In genomic region chr6:139308284-139308916, GRCh38 we compare ENCODE assay signal across 11 cellular contexts. TPM values are rescaled to one million over a fixed set of nuclear protein-coding genes. Genes with fewer than 3 reads are reported as not detected.
DNase-seq lines count a peak whose midpoint lies in the region; ATAC-seq and TF ChIP-seq lines count a peak whose summit lies in the region.
"Had no signal": no experiment of that assay in that cellular context is flagged by ENCODE, and none has a peak within 500 bp of the region (broad histone marks: within the 10 kb centered on the region; RNA-seq: fewer than 3 reads in every experiment).

No MANE protein-coding gene starts in this region.

- H3K9me3 ChIP-seq in IMR-90 (ENCODE audit: control insufficient read depth, insufficient read depth, low read length) = no peaks in the 10 kb centered on the region
- H3K9me3 ChIP-seq: psoas muscle had no signal

- no peak for TF ChIP-seq RAD21 in IMR-90 (IDR thresholded peaks at IDR 0.05; ENCODE audit: low read length)

- peaks cover 3% of the 10 kb centered on the region; the same call in 1 of the 2 replicates for H3K9me1 ChIP-seq in IMR-90 (ENCODE audit: insufficient read depth, low read length)

- no peak overlapping the region for H3K4me2 ChIP-seq in IMR-90 (ENCODE audit: low read depth, low read length)

- H3K79me1 ChIP-seq in IMR-90 (ENCODE audit: low read depth in 1 of 2, low read length in 2 of 2) = no peaks in the 10 kb centered on the region

- POLR2A ChIA-PET in IMR-90 (lab: Charles Lee; ENCODE audit: unreplicated experiment) = no interaction called here

- H2BK20ac ChIP-seq in IMR-90 (ENCODE audit: low read depth, low read length) = peak overlapping the region; percentile 66; the same call in 1 of the 2 replicates

- DNase-seq in IMR-90 (peak; percentile 55), left colon (no peak), D341Med (ENCODE audit: low spot score) (no peak), GF-D8 (lab: John Stamatoyannopoulos, UW) (no peak)
- DNase-seq in stimulated activated CD4-positive, alpha-beta T cell treated with anti-CD3 and anti-CD28 coated beads, Interleukin-15, amount 100 ng/mL, for 24 hours = no peak
- DNase-seq: anterior cingulate cortex, hippocampal formation, psoas muscle had no signal

- H3K27me3 ChIP-seq in IMR-90 (ENCODE audit: control insufficient read depth, insufficient read depth, low read length) = no peaks in the 10 kb centered on the region

- H2AFZ ChIP-seq in IMR-90 (replicated peaks; ENCODE audit: low read length, poor library complexity) = no peak overlapping the region

- TF ChIP-seq POLR2A in IMR-90 (IDR thresholded peaks at IDR 0.05; ENCODE audit: low read depth, low read length) = no peak

- no peak overlapping the region for H3K56ac ChIP-seq in IMR-90 (ENCODE audit: extremely low read depth, insufficient read depth, low read length)

- no peaks in the 10 kb centered on the region for H3K36me3 ChIP-seq in IMR-90 (ENCODE audit: control insufficient read depth, insufficient read depth, low read length)

- H2BK15ac ChIP-seq in IMR-90 (ENCODE audit: low read depth, low read length) = peak overlapping the region; percentile 70; the same call in 2 of the 3 replicates

- peak overlapping the region; percentile 64 for H2BK120ac ChIP-seq in IMR-90 (ENCODE audit: low read depth, low read length)

- no peak for TF ChIP-seq CTCF in IMR-90 (conservative IDR thresholded peaks at IDR 0.05; ENCODE audit: low read depth, low read length)

- peaks cover 2% of the 10 kb centered on the region; the same call in 1 of the 2 replicates for H3K4me1 ChIP-seq in IMR-90 (ENCODE audit: control insufficient read depth, insufficient read depth, low read length)
- H3K4me1 ChIP-seq: psoas muscle had no signal

- peak; percentile 76 for ATAC-seq in GM18499 (IDR thresholded peaks at IDR 0.05; ENCODE audit: insufficient read depth, unreplicated experiment)
- ATAC-seq in GM21576 (IDR thresholded peaks at IDR 0.05; ENCODE audit: unreplicated experiment) = peak; percentile 68
- peak; percentile 21; the same call in 1 of the 2 replicates for ATAC-seq in IMR-90 (ENCODE audit: low read depth)
- ATAC-seq in left colon = peak; percentile 98
- ATAC-seq in HG02970 (IDR thresholded peaks at IDR 0.05; ENCODE audit: low FRiP score, unreplicated experiment) = no peak
- ATAC-seq: psoas muscle had no signal

- dilution Hi-C loops in IMR-90 (cut with HindIII; ENCODE audit: low sequenced_read_pairs, unreplicated experiment) = no loop called here

- peak overlapping the region; percentile 22; the same call in 1 of the 2 replicates for H3K23ac ChIP-seq in IMR-90 (ENCODE audit: low read depth, low read length)

- no peak overlapping the region for H4K91ac ChIP-seq in IMR-90 (ENCODE audit: insufficient read depth, low read depth, low read length)

- CTCF ChIA-PET in IMR-90 (lab: Yijun Ruan, JAX) = no interaction called here

- H2BK5ac ChIP-seq in IMR-90 (ENCODE audit: low read depth, low read length, poor library complexity, severe bottlenecking) = peak overlapping the region; percentile 11

- peak overlapping the region; percentile 63; the same call in 1 of the 2 replicates for H3K14ac ChIP-seq in IMR-90 (replicated peaks; ENCODE audit: low read depth, low read length)

- no CpG with 5 or more reads among the region's 5 CpGs for WGBS in IMR-90 (ENCODE audit: extremely low coverage in 2 of 2, insufficient read length in 1 of 2), 2 experiments

- H4K8ac ChIP-seq in IMR-90 (ENCODE audit: low read depth in 2 of 2, low read length in 2 of 2) = peak overlapping the region in 1 of 2 experiments; percentile 48; a peak in 2 of 4 replicates

- intact Hi-C loops in IMR-90 (cut with micrococcal nuclease) = no loop called here
- intact Hi-C loops in left colon (cut with DNase I, micrococcal nuclease) = no loop called here

- BruUV-seq in IMR-90 (replicated peaks; lab: Mats Ljungman, UMichigan) = no TSS peak

- no peak overlapping the region for H3K4me3 ChIP-seq in IMR-90 (ENCODE audit: insufficient read depth, low read depth, low read length)
- H3K4me3 ChIP-seq: psoas muscle had no signal

- no peak overlapping the region for H3K18ac ChIP-seq in IMR-90 (ENCODE audit: low read depth, low read length)

- H3K9ac ChIP-seq in IMR-90 (ENCODE audit: low read depth, low read length) = no peak overlapping the region

- H2AK5ac ChIP-seq in IMR-90 (ENCODE audit: low read depth, low read length) = peak overlapping the region; percentile 58

- H3K4ac ChIP-seq in IMR-90 (ENCODE audit: low read depth, low read length) = peak overlapping the region; percentile 22; the same call in 1 of the 2 replicates

- H2AK9ac ChIP-seq in IMR-90 (replicated peaks; ENCODE audit: low read depth, low read length, poor library complexity) = no peak overlapping the region

- H3K27ac ChIP-seq in IMR-90 (ENCODE audit: insufficient read depth, low read length) = no peak overlapping the region
- H3K27ac ChIP-seq: psoas muscle had no signal

- in situ Hi-C loops in IMR-90 (cut with MboI; ENCODE audit: low sequenced_read_pairs) = no loop called here

- H4K5ac ChIP-seq in IMR-90 (ENCODE audit: low read depth, low read length) = no peak overlapping the region

- H4K20me1 ChIP-seq in IMR-90 (ENCODE audit: insufficient read depth, low read length) = no peaks in the 10 kb centered on the region

TF ChIP-seq in IMR-90, 13 proteins besides CTCF, POLR2A, EP300 and RAD21:
- no peak for TF ChIP-seq BHLHE40 (IDR thresholded peaks at IDR 0.05; ENCODE audit: low read depth, low read length)
- no peak for TF ChIP-seq CEBPB (IDR thresholded peaks at IDR 0.05; ENCODE audit: low read depth, low read length)
- TF ChIP-seq MAFK (IDR thresholded peaks at IDR 0.05; ENCODE audit: low read depth, low read length) = no peak
- TF ChIP-seq SMC3 (IDR thresholded peaks at IDR 0.05; ENCODE audit: low read depth, low read length) = no peak
- no peak for TF ChIP-seq MXI1 (IDR thresholded peaks at IDR 0.05; ENCODE audit: borderline replicate concordance, low read depth, low read length)
- no peak for TF ChIP-seq RFX5 (IDR thresholded peaks at IDR 0.05; ENCODE audit: low read depth, low read length)
- no peak for TF ChIP-seq NFE2L2 (IDR thresholded peaks at IDR 0.05; ENCODE audit: low read depth, low read length)
- no peak for TF ChIP-seq CHD1 (IDR thresholded peaks at IDR 0.05; ENCODE audit: low read depth, low read length)
- TF ChIP-seq ELK1 (IDR thresholded peaks at IDR 0.05; ENCODE audit: borderline replicate concordance, low read depth, low read length) = no peak
- no peak for TF ChIP-seq FOS (IDR thresholded peaks at IDR 0.05; ENCODE audit: low read depth, low read length)
- TF ChIP-seq RCOR1 (IDR thresholded peaks at IDR 0.05; ENCODE audit: insufficient replicate concordance, low read length) = no peak
- TF ChIP-seq, protein P1, sequence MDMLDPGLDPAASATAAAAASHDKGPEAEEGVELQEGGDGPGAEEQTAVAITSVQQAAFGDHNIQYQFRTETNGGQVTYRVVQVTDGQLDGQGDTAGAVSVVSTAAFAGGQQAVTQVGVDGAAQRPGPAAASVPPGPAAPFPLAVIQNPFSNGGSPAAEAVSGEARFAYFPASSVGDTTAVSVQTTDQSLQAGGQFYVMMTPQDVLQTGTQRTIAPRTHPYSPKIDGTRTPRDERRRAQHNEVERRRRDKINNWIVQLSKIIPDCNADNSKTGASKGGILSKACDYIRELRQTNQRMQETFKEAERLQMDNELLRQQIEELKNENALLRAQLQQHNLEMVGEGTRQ (IDR thresholded peaks at IDR 0.05; ENCODE audit: low read depth, low read length) = no peak
- no peak for TF ChIP-seq MAZ (IDR thresholded peaks at IDR 0.05; ENCODE audit: borderline replicate concordance, low read depth, low read length)

RNA-seq across cellular contexts. Expression of gene TXLNB, which starts 16.6 kb away (rescaled TPM):
- total RNA-seq in IMR-90 (2012; rRNA removed) = under 0.01 TPM in 2 replicates
- polyA plus RNA-seq in IMR-90 (2012; rRNA removed) = 0.04 and 0.05 TPM in 2 replicates
- polyA plus RNA-seq in IMR-90 (2012; cell fraction: cytosol; rRNA removed) = 0.04 TPM in 1 of 2 replicates, not detected in the other
- 0.01 and 0.11 TPM in 2 replicates for polyA plus RNA-seq in IMR-90 (2012; cell fraction: nucleus; rRNA removed; ENCODE audit: low replicate concordance)
- under 1 TPM; 0.09 to 0.14 TPM for total RNA-seq in left colon
